In genomic region chr16:81625544-81626152, GRCh38 we compare ENCODE assay signal across 9 cellular contexts.
DNase-seq lines count a peak whose midpoint lies in the region; ATAC-seq lines count a peak whose summit lies in the region.
"Had no signal": no experiment of that assay in that cellular context is flagged by ENCODE, and none has a peak within 500 bp of the region (broad histone marks: within the 10 kb centered on the region; RNA-seq: fewer than 3 reads in every experiment).

No MANE protein-coding gene starts in this region.

- no peak for DNase-seq in CD8-positive, alpha-beta memory T cell
- DNase-seq in caudate nucleus (lab: John Stamatoyannopoulos, UW) (peak in 34 of 61 donors; percentile 4 to 77 (median 30)), islet precursor cell (no peak), LoVo (ENCODE audit: low spot score) (no peak), SIG-M5 (lab: John Stamatoyannopoulos, UW) (no peak)

- H3K9me3 ChIP-seq in CD8-positive, alpha-beta memory T cell (ENCODE audit: low read length) = no peaks in the 10 kb centered on the region
- H3K9me3 ChIP-seq in mucosa of stomach (ENCODE audit: control insufficient read depth, low read length) = no peaks in the 10 kb centered on the region

- H3K36me3 Mint-ChIP-seq in CD8-positive, alpha-beta memory T cell = peaks cover 0 to 27% (median 2%) of the 10 kb centered on the region in 3 donors
- H3K36me3 Mint-ChIP-seq: natural killer cell treated with Interleukin-12 subunit alpha and Interleukin-12 subunit beta and Interleukin-15 and Interleukin-18, amount 100 ng/mL, for 72 hours had no signal

- H3K4me3 ChIP-seq in CD8-positive, alpha-beta memory T cell (ENCODE audit: low read length) = no peak overlapping the region
- H3K4me3 ChIP-seq in mucosa of stomach (ENCODE audit: low read length) = no peak overlapping the region

- peak; percentile 58 for ATAC-seq in HG02678 (IDR thresholded peaks at IDR 0.05; ENCODE audit: unreplicated experiment)
- ATAC-seq in GM21717 (IDR thresholded peaks at IDR 0.05; ENCODE audit: unreplicated experiment) = no peak

- H3K27me3 Mint-ChIP-seq in CD8-positive, alpha-beta memory T cell = no peaks in the 10 kb centered on the region
- H3K27me3 Mint-ChIP-seq: natural killer cell treated with Interleukin-12 subunit alpha and Interleukin-12 subunit beta and Interleukin-15 and Interleukin-18, amount 100 ng/mL, for 72 hours had no signal

- H3K4me3 Mint-ChIP-seq in CD8-positive, alpha-beta memory T cell = no peak overlapping the region
- H3K4me3 Mint-ChIP-seq: natural killer cell treated with Interleukin-12 subunit alpha and Interleukin-12 subunit beta and Interleukin-15 and Interleukin-18, amount 100 ng/mL, for 72 hours had no signal

- H3K27ac Mint-ChIP-seq in CD8-positive, alpha-beta memory T cell = peak overlapping the region in 4 of 8 donors; percentile 27 to 79 (median 60)
- H3K27ac Mint-ChIP-seq: natural killer cell treated with Interleukin-12 subunit alpha and Interleukin-12 subunit beta and Interleukin-15 and Interleukin-18, amount 100 ng/mL, for 72 hours had no signal

- CTCF ChIA-PET in CD8-positive, alpha-beta memory T cell (lab: Charles Lee) = interaction anchor here (0.9 to 5.5 kb wide), 2 partner anchors 97 to 221 kb away, joined by 3 to 26 read pairs; no protein-coding TSS in a partner anchor

- H3K27ac ChIP-seq in CD8-positive, alpha-beta memory T cell (ENCODE audit: low read depth, low read length) = peak overlapping the region; percentile 74
- peak overlapping the region; percentile 32 for H3K27ac ChIP-seq in caudate nucleus (ENCODE audit: low read depth, low read length)

- no peaks in the 10 kb centered on the region for H3K27me3 ChIP-seq in CD8-positive, alpha-beta memory T cell (ENCODE audit: insufficient read depth, low read length, poor library complexity, severe bottlenecking)
- no peaks in the 10 kb centered on the region for H3K27me3 ChIP-seq in mucosa of stomach (ENCODE audit: control insufficient read depth, insufficient read depth, low read length)

- peaks cover 7% of the 10 kb centered on the region for H3K36me3 ChIP-seq in CD8-positive, alpha-beta memory T cell (ENCODE audit: insufficient read depth, low read length)
- peaks cover 8% of the 10 kb centered on the region for H3K36me3 ChIP-seq in mucosa of stomach (ENCODE audit: control insufficient read depth, insufficient read depth, low read length)

- POLR2A ChIA-PET in CD8-positive, alpha-beta memory T cell (lab: Charles Lee) = no interaction called here

- H3K9ac ChIP-seq in mucosa of stomach (ENCODE audit: low read length) = peak overlapping the region; percentile 10

- peaks cover 12% of the 10 kb centered on the region for H3K4me1 ChIP-seq in CD8-positive, alpha-beta memory T cell (ENCODE audit: insufficient read depth, low read length)
- peaks cover 25% of the 10 kb centered on the region for H3K4me1 ChIP-seq in mucosa of stomach (ENCODE audit: control insufficient read depth, insufficient read depth, low read length)

- H3K9me3 Mint-ChIP-seq in CD8-positive, alpha-beta memory T cell = no peaks in the 10 kb centered on the region
- H3K9me3 Mint-ChIP-seq: natural killer cell treated with Interleukin-12 subunit alpha and Interleukin-12 subunit beta and Interleukin-15 and Interleukin-18, amount 100 ng/mL, for 72 hours had no signal

- peaks cover 5 to 23% (median 10%) of the 10 kb centered on the region in 3 donors for H3K4me1 Mint-ChIP-seq in CD8-positive, alpha-beta memory T cell

Comparison
In these comparisons a context has a peak if more than half of its experiments do, and no peak if none do; other contexts are left out.
1. DNase-seq: peak in caudate nucleus (34 of 61); none in CD8-positive, alpha-beta memory T cell (0 of 5), islet precursor cell (single experiment), LoVo (single experiment) and SIG-M5 (single experiment).